Comparison of ENCODE assay signal across 8 cellular contexts in the genomic region with DNA sequence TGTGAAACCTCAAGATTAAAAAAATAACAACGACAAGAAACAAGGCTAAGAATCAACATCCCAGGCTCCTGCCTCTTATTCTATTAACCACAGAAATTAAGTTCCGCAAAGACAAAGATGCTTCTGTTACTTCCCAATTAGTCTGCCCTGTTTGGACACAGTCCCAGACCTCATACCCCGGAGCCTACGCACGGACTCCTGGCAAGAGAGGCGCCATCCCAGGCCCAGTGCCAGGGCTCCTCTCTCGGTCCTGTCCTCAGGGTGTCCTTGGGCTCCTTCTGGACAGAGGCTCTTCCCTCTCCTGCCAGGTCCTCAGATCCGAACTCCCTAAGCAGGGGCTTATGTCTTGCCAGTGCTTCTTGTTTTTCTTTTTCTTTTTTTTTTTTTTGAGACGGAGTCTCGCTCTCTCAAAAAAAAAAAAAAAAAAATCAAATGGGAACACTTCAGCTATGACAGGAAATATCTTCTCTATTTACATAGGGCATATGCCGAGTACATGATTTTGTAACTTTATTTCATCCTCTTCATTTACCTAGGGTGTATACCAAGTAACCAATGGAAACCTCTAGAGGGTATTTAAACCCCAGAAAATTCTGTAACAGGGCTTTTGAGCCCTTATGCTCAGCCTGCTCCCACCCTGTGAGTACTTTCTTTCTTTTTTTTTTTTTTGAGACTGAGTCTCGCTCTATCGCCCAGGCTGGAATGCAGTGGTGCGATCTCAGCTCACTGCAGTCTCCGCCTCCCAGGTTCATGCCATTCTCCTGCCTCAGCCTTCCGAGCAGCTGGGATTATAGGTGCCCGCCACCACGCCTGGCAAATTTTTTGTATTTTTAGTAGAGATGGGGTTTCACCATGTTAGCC. TPM values are rescaled to one million over a fixed set of nuclear protein-coding genes. Genes with fewer than 3 reads are reported as not detected.
DNase-seq lines count a peak whose midpoint lies in the region; ATAC-seq, FAIRE-seq and TF ChIP-seq lines count a peak whose summit lies in the region.

No MANE protein-coding gene starts in this region.

- H3K36me3 ChIP-seq in astrocyte (ENCODE audit: insufficient read depth, low read length) = no peaks in the 10 kb centered on the region
- no peaks in the 10 kb centered on the region for H3K36me3 ChIP-seq in keratinocyte (ENCODE audit: control insufficient read depth in 2 of 2, extremely low read depth in 1 of 2, insufficient read depth in 2 of 2, low read length in 2 of 2)
- H3K36me3 ChIP-seq in Caco-2 (ENCODE audit: control insufficient read depth, insufficient read depth, low read length) = no peaks in the 10 kb centered on the region
- H3K36me3 ChIP-seq in effector memory CD4-positive, alpha-beta T cell (ENCODE audit: control insufficient read depth, insufficient read depth, low read length) = no peaks in the 10 kb centered on the region

- H2AFZ ChIP-seq in astrocyte (ENCODE audit: low read depth, low read length) (peak overlapping the region; percentile 54), keratinocyte (ENCODE audit: control insufficient read depth, low read length) (no peak overlapping the region)

- DNase-seq in LoVo (ENCODE audit: low spot score) = peak; percentile 21
- peak; percentile 90 for DNase-seq in astrocyte (ENCODE audit: low read depth)
- DNase-seq in keratinocyte (ENCODE audit: low read depth, low spot score) = no peak
- peak; percentile 72 for DNase-seq in superior temporal gyrus (ENCODE audit: extremely low spot score)
- no peak for DNase-seq in Caco-2
- DNase-seq in effector memory CD4-positive, alpha-beta T cell = no peak
- no peak for DNase-seq in GM13976 (ENCODE audit: low spot score)

- H3K36me3 Mint-ChIP-seq in astrocyte (ENCODE audit: low read depth, unreplicated experiment) (no peaks in the 10 kb centered on the region), Caco-2 (ENCODE audit: insufficient read depth, unreplicated experiment) (no peaks in the 10 kb centered on the region)

- H3K4me2 ChIP-seq in astrocyte (ENCODE audit: low read length) = peak overlapping the region; percentile 87
- H3K4me2 ChIP-seq in keratinocyte (ENCODE audit: control insufficient read depth, extremely low read depth, insufficient read depth, low read depth, low read length) = peak overlapping the region; percentile 75

- peaks cover 4% of the 10 kb centered on the region for H3K27me3 Mint-ChIP-seq in astrocyte (ENCODE audit: low read depth, unreplicated experiment)
- H3K27me3 Mint-ChIP-seq in Caco-2 (ENCODE audit: insufficient read depth, unreplicated experiment) = no peaks in the 10 kb centered on the region

- no peak for FAIRE-seq in astrocyte (lab: Jason Lieb, UNC)
- peak; percentile 85 for FAIRE-seq in keratinocyte (lab: Jason Lieb, UNC)

- H3K4me1 Mint-ChIP-seq in astrocyte (ENCODE audit: low read depth, unreplicated experiment) (peaks cover 3% of the 10 kb centered on the region), Caco-2 (ENCODE audit: low read depth, unreplicated experiment) (no peaks in the 10 kb centered on the region)

- no peaks in the 10 kb centered on the region for H3K79me2 ChIP-seq in astrocyte (ENCODE audit: insufficient read depth, low read length)
- no peaks in the 10 kb centered on the region for H3K79me2 ChIP-seq in keratinocyte (ENCODE audit: control insufficient read depth, insufficient read depth, low read length)

- peak overlapping the region; percentile 60 for H3K9ac ChIP-seq in astrocyte (ENCODE audit: low read length)
- peak overlapping the region; percentile 57 for H3K9ac ChIP-seq in keratinocyte (ENCODE audit: control insufficient read depth, extremely low read depth, insufficient read depth, low read length)

- H3K9me3 Mint-ChIP-seq in astrocyte (ENCODE audit: unreplicated experiment) = no peaks in the 10 kb centered on the region
- H3K9me3 Mint-ChIP-seq in Caco-2 (ENCODE audit: unreplicated experiment) = no peaks in the 10 kb centered on the region

- dilution Hi-C loops in keratinocyte (cut with MboI; ENCODE audit: extremely low pct_ligation_motif_present, low sequenced_read_pairs) = no loop called here

- POLR2A ChIA-PET in Caco-2 (lab: Charles Lee) = interaction anchor here (0.7 kb wide), 1 partner anchor 53 kb away, joined by 8 read pairs; no protein-coding TSS in a partner anchor

- no TSS peak for BruUV-seq in Caco-2 (replicated peaks; lab: Mats Ljungman, UMichigan)

- H3K4me1 ChIP-seq in astrocyte (ENCODE audit: insufficient read depth, low read length) = peaks cover 10% of the 10 kb centered on the region
- H3K4me1 ChIP-seq in keratinocyte (ENCODE audit: control insufficient read depth, extremely low read depth, insufficient read depth, low read length) = peaks cover 12% of the 10 kb centered on the region
- H3K4me1 ChIP-seq in Caco-2 = no peaks in the 10 kb centered on the region
- H3K4me1 ChIP-seq in effector memory CD4-positive, alpha-beta T cell (ENCODE audit: control insufficient read depth, insufficient read depth, low read length, poor library complexity, severe bottlenecking) = no peaks in the 10 kb centered on the region

- H3K4me3 ChIP-seq in astrocyte (ENCODE audit: insufficient read depth, low read depth, low read length) = peak overlapping the region; percentile 45
- peak overlapping the region in 2 of 3 experiments; percentile 12 to 30 for H3K4me3 ChIP-seq in keratinocyte (ENCODE audit: control insufficient read depth in 2 of 3, extremely low read depth in 1 of 3, insufficient read depth in 2 of 3, low read depth in 1 of 3, low read length in 3 of 3)
- H3K4me3 ChIP-seq in Caco-2 (ENCODE audit: low read depth, low read length) = no peak overlapping the region
- H3K4me3 ChIP-seq in effector memory CD4-positive, alpha-beta T cell (ENCODE audit: insufficient read depth, low read depth, low read length, poor library complexity, severe bottlenecking) = no peak overlapping the region

- no peaks in the 10 kb centered on the region for H3K27me3 ChIP-seq in astrocyte (ENCODE audit: insufficient read depth, low read length)
- H3K27me3 ChIP-seq in keratinocyte (ENCODE audit: control insufficient read depth, extremely low read depth, insufficient read depth, low read length) = no peaks in the 10 kb centered on the region
- no peaks in the 10 kb centered on the region for H3K27me3 ChIP-seq in Caco-2 (replicated peaks; ENCODE audit: control insufficient read depth, insufficient read depth, low read length)
- H3K27me3 ChIP-seq in effector memory CD4-positive, alpha-beta T cell (replicated peaks; ENCODE audit: control insufficient read depth, insufficient read depth, low read length, poor library complexity, severe bottlenecking) = no peaks in the 10 kb centered on the region

- TF ChIP-seq CTCF in astrocyte (IDR thresholded peaks at IDR 0.05; ENCODE audit: insufficient read depth, low read depth, low read length) = no peak
- no peak for TF ChIP-seq CTCF in keratinocyte (optimal IDR thresholded peaks at IDR 0.05 in 1 of 3, IDR thresholded peaks at IDR 0.05 in 1 of 3, conservative IDR thresholded peaks at IDR 0.05 in 1 of 3; ENCODE audit: extremely low read depth in 1 of 3, insufficient read depth in 2 of 3, low read length in 3 of 3)
- no peak for TF ChIP-seq CTCF in Caco-2 (IDR thresholded peaks at IDR 0.05; ENCODE audit: insufficient read depth in 1 of 2, low read depth in 1 of 2, low read length in 1 of 2, severe bottlenecking in 1 of 2, unreplicated experiment in 1 of 2)
- no peak for TF ChIP-seq CTCF in GM13976 (IDR thresholded peaks at IDR 0.05; ENCODE audit: borderline replicate concordance, control extremely low read depth, extremely low read depth, insufficient read depth, missing control alignments)

- peak overlapping the region; percentile 61 for H3K27ac ChIP-seq in astrocyte (ENCODE audit: low read depth, low read length)
- H3K27ac ChIP-seq in keratinocyte (ENCODE audit: control insufficient read depth, insufficient read depth, low read length) = peak overlapping the region; percentile 73
- H3K27ac ChIP-seq in effector memory CD4-positive, alpha-beta T cell (ENCODE audit: insufficient read depth, low read length, poor library complexity, severe bottlenecking) = no peak overlapping the region

- CTCF ChIA-PET in Caco-2 (lab: Charles Lee) = no interaction called here

- intact Hi-C loops in Caco-2 (cut with micrococcal nuclease; ENCODE audit: unreplicated experiment) = no loop called here

- H3K9me1 ChIP-seq in keratinocyte (ENCODE audit: control insufficient read depth, extremely low read depth, insufficient read depth, low read length) = no peaks in the 10 kb centered on the region

- H3K4me3 Mint-ChIP-seq in astrocyte (ENCODE audit: unreplicated experiment) (no peak overlapping the region), Caco-2 (ENCODE audit: unreplicated experiment) (no peak overlapping the region)

- H3K9me3 ChIP-seq in astrocyte (ENCODE audit: insufficient read depth, low read depth, low read length) (no peaks in the 10 kb centered on the region), keratinocyte (ENCODE audit: control insufficient read depth, low read depth, low read length) (no peaks in the 10 kb centered on the region), Caco-2 (no peaks in the 10 kb centered on the region)
- no peaks in the 10 kb centered on the region for H3K9me3 ChIP-seq in effector memory CD4-positive, alpha-beta T cell (ENCODE audit: control insufficient read depth, low read length)

- peak overlapping the region; percentile 47 for H3K27ac Mint-ChIP-seq in astrocyte (ENCODE audit: unreplicated experiment)
- H3K27ac Mint-ChIP-seq in Caco-2 (ENCODE audit: unreplicated experiment) = no peak overlapping the region

- no peaks in the 10 kb centered on the region for H4K20me1 ChIP-seq in astrocyte (ENCODE audit: insufficient read depth, low read length)
- H4K20me1 ChIP-seq in keratinocyte (ENCODE audit: control insufficient read depth, extremely low read depth, insufficient read depth, low read length) = no peaks in the 10 kb centered on the region

- no peak for ATAC-seq in HG03354 (IDR thresholded peaks at IDR 0.05; ENCODE audit: poor library complexity, severe bottlenecking, unreplicated experiment)

- in situ Hi-C loops in GM13976 (cut with MboI; ENCODE audit: low sequenced_read_pairs, unreplicated experiment) = no loop called here

RNA-seq across cellular contexts. Expression of a gene that starts 11.7 kb away (rescaled TPM):
- total RNA-seq in astrocyte (1,663 and 1,692 TPM in 2 replicates), Caco-2 (2022) (934 and 1,037 TPM in 2 replicates)
- polyA plus RNA-seq in keratinocyte = 1,831 to 2,152 TPM (median 1,908 TPM) in 3 replicates
- 5,319 TPM for polyA plus RNA-seq in keratinocyte (2011; ENCODE audit: low read depth)
- polyA plus RNA-seq in keratinocyte (2011; cell fraction: cytosol; rRNA removed) = 1,516 and 1,792 TPM in 2 replicates
- 1,367 and 1,540 TPM in 2 replicates for polyA plus RNA-seq in keratinocyte (2011; cell fraction: nucleus; rRNA removed)
- polyA plus RNA-seq in keratinocyte (2012; ENCODE audit: low replicate concordance) = 973 and 2,209 TPM in 2 replicates
- 2,026 to 2,762 TPM (median 2,694 TPM) in 3 replicates for polyA minus RNA-seq in keratinocyte
- 1,962 TPM for polyA minus RNA-seq in keratinocyte (2011; cell fraction: cytosol; rRNA and poly(A)+ RNA removed)
- polyA minus RNA-seq in keratinocyte (2011; cell fraction: nucleus; rRNA and poly(A)+ RNA removed) = 651 and 812 TPM in 2 replicates

RNA-seq across cellular contexts. Expression of a gene that starts 55.5 kb away (rescaled TPM):
- total RNA-seq in astrocyte (not detected in 2 replicates), Caco-2 (2022) (not detected in 2 replicates)
- not detected in 3 replicates for polyA plus RNA-seq in keratinocyte
- polyA plus RNA-seq in keratinocyte (2011; ENCODE audit: low read depth) = not detected
- polyA plus RNA-seq in keratinocyte (2011; cell fraction: cytosol; rRNA removed) = not detected in 2 replicates
- not detected in 2 replicates for polyA plus RNA-seq in keratinocyte (2011; cell fraction: nucleus; rRNA removed)
- polyA plus RNA-seq in keratinocyte (2012; ENCODE audit: low replicate concordance) = not detected in 2 replicates
- not detected in 3 replicates for polyA minus RNA-seq in keratinocyte
- polyA minus RNA-seq in keratinocyte (2011; cell fraction: cytosol; rRNA and poly(A)+ RNA removed) = not detected
- not detected in 2 replicates for polyA minus RNA-seq in keratinocyte (2011; cell fraction: nucleus; rRNA and poly(A)+ RNA removed)

Comparison
In these comparisons a context has a peak if more than half of its experiments do, and no peak if none do; other contexts are left out.
1. DNase-seq: peak in LoVo (single experiment), astrocyte (single experiment) and superior temporal gyrus (single experiment); none in keratinocyte (single experiment), Caco-2 (0 of 2), effector memory CD4-positive, alpha-beta T cell (0 of 3) and GM13976 (single experiment).
2. H3K4me3 ChIP-seq: peak in astrocyte (single experiment) and keratinocyte (2 of 3); none in Caco-2 (single experiment) and effector memory CD4-positive, alpha-beta T cell (single experiment).